1 cellular context compared by ENCODE assay signal in genomic region chr14:30621954-30622830, GRCh38.
A peak's percentile ranks its signal among the peaks of the same experiment; 100 is the strongest.
TF ChIP-seq lines count a peak whose summit lies in the region.

Gene SCFD1, plus strand, starts transcription at chr14:30622319. Its CDS starts 20 bp downstream, at chr14:30622339.

TF ChIP-seq in WTC11, 78 proteins besides CTCF, POLR2A, EP300 and RAD21 (continued from another document and continues in another):
- TF ChIP-seq, protein P1, sequence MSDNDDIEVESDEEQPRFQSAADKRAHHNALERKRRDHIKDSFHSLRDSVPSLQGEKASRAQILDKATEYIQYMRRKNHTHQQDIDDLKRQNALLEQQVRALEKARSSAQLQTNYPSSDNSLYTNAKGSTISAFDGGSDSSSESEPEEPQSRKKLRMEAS (CRISPR knock-in tag; IDR thresholded peaks at IDR 0.05), result peak; percentile 86
- TF ChIP-seq ZNF671 (CRISPR knock-in tag; IDR thresholded peaks at IDR 0.05) (peak; percentile 82), IRF1 (CRISPR knock-in tag; IDR thresholded peaks at IDR 0.05) (no peak), HMGXB4 (CRISPR knock-in tag; IDR thresholded peaks at IDR 0.05) (no peak), TP53 (CRISPR knock-in tag; IDR thresholded peaks at IDR 0.05) (no peak), HMGA2 (CRISPR knock-in tag; IDR thresholded peaks at IDR 0.05) (0 out of 2 replicates have a peak, but pooled peaks have one; percentile 21), GTF2I (CRISPR knock-in tag; conservative IDR thresholded peaks at IDR 0.05) (0 out of 2 replicates have a peak, but pooled peaks have one; percentile 11), PREB (CRISPR knock-in tag; IDR thresholded peaks at IDR 0.05; ENCODE audit: borderline replicate concordance) (no peak; the same call in 1 of the 2 replicates), E2F5 (CRISPR knock-in tag; IDR thresholded peaks at IDR 0.05) (0 out of 2 replicates have a peak, but pooled peaks have one; percentile 54), STAT6 (CRISPR knock-in tag; conservative IDR thresholded peaks at IDR 0.05; ENCODE audit: low read depth) (no peak), ZBTB21 (CRISPR knock-in tag; IDR thresholded peaks at IDR 0.05; ENCODE audit: borderline replicate concordance) (0 out of 2 replicates have a peak, but pooled peaks have one; percentile 27), ZNF423 (CRISPR knock-in tag; IDR thresholded peaks at IDR 0.05) (no peak), MYBL2 (CRISPR knock-in tag; IDR thresholded peaks at IDR 0.05) (peak; percentile 80; the same call in 1 of the 2 replicates), ESRRA (CRISPR knock-in tag; IDR thresholded peaks at IDR 0.05; ENCODE audit: borderline replicate concordance) (0 out of 2 replicates have a peak, but pooled peaks have one; percentile 23), ZNF138 (CRISPR knock-in tag; conservative IDR thresholded peaks at IDR 0.05) (no peak), CREB1 (CRISPR knock-in tag; IDR thresholded peaks at IDR 0.05) (peak; percentile 67), ZMAT4 (CRISPR knock-in tag; IDR thresholded peaks at IDR 0.05) (no peak), NFATC4 (CRISPR knock-in tag; IDR thresholded peaks at IDR 0.05) (peak; percentile 85), ZNF281 (CRISPR knock-in tag; IDR thresholded peaks at IDR 0.05) (no peak; the same call in 1 of the 2 replicates), SP1 (CRISPR knock-in tag; conservative IDR thresholded peaks at IDR 0.05) (peak; percentile 99), NR1H2 (CRISPR knock-in tag; IDR thresholded peaks at IDR 0.05) (no peak), RELA (CRISPR knock-in tag; IDR thresholded peaks at IDR 0.05; ENCODE audit: borderline replicate concordance) (no peak), RORB (CRISPR knock-in tag; IDR thresholded peaks at IDR 0.05) (no peak), ZNF317 (CRISPR knock-in tag; IDR thresholded peaks at IDR 0.05; ENCODE audit: borderline replicate concordance, low read depth) (no peak)
- TF ChIP-seq, protein P2, sequence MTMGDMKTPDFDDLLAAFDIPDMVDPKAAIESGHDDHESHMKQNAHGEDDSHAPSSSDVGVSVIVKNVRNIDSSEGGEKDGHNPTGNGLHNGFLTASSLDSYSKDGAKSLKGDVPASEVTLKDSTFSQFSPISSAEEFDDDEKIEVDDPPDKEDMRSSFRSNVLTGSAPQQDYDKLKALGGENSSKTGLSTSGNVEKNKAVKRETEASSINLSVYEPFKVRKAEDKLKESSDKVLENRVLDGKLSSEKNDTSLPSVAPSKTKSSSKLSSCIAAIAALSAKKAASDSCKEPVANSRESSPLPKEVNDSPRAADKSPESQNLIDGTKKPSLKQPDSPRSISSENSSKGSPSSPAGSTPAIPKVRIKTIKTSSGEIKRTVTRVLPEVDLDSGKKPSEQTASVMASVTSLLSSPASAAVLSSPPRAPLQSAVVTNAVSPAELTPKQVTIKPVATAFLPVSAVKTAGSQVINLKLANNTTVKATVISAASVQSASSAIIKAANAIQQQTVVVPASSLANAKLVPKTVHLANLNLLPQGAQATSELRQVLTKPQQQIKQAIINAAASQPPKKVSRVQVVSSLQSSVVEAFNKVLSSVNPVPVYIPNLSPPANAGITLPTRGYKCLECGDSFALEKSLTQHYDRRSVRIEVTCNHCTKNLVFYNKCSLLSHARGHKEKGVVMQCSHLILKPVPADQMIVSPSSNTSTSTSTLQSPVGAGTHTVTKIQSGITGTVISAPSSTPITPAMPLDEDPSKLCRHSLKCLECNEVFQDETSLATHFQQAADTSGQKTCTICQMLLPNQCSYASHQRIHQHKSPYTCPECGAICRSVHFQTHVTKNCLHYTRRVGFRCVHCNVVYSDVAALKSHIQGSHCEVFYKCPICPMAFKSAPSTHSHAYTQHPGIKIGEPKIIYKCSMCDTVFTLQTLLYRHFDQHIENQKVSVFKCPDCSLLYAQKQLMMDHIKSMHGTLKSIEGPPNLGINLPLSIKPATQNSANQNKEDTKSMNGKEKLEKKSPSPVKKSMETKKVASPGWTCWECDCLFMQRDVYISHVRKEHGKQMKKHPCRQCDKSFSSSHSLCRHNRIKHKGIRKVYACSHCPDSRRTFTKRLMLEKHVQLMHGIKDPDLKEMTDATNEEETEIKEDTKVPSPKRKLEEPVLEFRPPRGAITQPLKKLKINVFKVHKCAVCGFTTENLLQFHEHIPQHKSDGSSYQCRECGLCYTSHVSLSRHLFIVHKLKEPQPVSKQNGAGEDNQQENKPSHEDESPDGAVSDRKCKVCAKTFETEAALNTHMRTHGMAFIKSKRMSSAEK (CRISPR knock-in tag; IDR thresholded peaks at IDR 0.05; ENCODE audit: borderline replicate concordance), result peak; percentile 75; the same call in 1 of the 2 replicates
- TF ChIP-seq, protein P3, sequence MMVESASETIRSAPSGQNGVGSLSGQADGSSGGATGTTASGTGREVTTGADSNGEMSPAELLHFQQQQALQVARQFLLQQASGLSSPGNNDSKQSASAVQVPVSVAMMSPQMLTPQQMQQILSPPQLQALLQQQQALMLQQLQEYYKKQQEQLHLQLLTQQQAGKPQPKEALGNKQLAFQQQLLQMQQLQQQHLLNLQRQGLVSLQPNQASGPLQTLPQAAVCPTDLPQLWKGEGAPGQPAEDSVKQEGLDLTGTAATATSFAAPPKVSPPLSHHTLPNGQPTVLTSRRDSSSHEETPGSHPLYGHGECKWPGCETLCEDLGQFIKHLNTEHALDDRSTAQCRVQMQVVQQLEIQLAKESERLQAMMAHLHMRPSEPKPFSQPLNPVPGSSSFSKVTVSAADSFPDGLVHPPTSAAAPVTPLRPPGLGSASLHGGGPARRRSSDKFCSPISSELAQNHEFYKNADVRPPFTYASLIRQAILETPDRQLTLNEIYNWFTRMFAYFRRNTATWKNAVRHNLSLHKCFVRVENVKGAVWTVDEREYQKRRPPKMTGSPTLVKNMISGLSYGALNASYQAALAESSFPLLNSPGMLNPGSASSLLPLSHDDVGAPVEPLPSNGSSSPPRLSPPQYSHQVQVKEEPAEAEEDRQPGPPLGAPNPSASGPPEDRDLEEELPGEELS (CRISPR knock-in tag; IDR thresholded peaks at IDR 0.05), result no peak
- TF ChIP-seq, protein P4, sequence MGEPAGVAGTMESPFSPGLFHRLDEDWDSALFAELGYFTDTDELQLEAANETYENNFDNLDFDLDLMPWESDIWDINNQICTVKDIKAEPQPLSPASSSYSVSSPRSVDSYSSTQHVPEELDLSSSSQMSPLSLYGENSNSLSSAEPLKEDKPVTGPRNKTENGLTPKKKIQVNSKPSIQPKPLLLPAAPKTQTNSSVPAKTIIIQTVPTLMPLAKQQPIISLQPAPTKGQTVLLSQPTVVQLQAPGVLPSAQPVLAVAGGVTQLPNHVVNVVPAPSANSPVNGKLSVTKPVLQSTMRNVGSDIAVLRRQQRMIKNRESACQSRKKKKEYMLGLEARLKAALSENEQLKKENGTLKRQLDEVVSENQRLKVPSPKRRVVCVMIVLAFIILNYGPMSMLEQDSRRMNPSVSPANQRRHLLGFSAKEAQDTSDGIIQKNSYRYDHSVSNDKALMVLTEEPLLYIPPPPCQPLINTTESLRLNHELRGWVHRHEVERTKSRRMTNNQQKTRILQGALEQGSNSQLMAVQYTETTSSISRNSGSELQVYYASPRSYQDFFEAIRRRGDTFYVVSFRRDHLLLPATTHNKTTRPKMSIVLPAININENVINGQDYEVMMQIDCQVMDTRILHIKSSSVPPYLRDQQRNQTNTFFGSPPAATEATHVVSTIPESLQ (CRISPR knock-in tag; IDR thresholded peaks at IDR 0.05), result no peak
- TF ChIP-seq, protein P5, sequence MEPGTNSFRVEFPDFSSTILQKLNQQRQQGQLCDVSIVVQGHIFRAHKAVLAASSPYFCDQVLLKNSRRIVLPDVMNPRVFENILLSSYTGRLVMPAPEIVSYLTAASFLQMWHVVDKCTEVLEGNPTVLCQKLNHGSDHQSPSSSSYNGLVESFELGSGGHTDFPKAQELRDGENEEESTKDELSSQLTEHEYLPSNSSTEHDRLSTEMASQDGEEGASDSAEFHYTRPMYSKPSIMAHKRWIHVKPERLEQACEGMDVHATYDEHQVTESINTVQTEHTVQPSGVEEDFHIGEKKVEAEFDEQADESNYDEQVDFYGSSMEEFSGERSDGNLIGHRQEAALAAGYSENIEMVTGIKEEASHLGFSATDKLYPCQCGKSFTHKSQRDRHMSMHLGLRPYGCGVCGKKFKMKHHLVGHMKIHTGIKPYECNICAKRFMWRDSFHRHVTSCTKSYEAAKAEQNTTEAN (CRISPR knock-in tag; IDR thresholded peaks at IDR 0.05), result peak; percentile 82
